24 cellular contexts compared by ENCODE assay signal in the genomic region with DNA sequence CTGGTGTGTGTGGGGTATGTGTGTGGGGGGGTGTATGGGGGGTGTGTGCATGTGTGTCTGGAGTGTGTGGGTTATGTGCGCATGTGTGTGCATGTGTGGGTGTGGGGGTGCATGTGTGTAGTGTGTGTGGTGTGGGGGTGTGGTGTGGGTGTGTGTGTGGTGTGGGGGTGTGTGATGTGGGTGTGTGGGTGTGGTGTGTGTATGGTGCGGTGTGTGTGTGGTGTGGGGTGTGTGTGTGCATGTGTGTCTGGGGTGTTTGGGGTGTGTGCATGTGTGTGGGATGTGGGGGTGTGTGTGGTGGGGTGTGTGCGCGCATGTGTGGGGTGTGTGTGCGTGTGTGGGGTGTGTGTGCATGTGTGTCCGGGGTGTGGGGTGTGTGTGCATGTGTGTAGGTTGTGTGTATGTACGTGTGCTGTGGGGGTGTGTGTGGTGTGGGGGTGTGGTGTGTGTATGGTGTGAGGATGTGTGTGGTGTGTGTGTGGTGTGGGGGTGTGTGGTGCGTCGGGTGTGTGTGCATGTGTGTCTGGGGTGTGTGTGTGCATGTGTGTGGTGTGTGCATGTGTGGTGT. TPM values are rescaled to one million over a fixed set of nuclear protein-coding genes. Genes with fewer than 3 reads are reported as not detected.
DNase-seq lines count a peak whose midpoint lies in the region; ATAC-seq and TF ChIP-seq lines count a peak whose summit lies in the region.
"Had no signal": no experiment of that assay in that cellular context is flagged by ENCODE, and none has a peak within 500 bp of the region (broad histone marks: within the 10 kb centered on the region; RNA-seq: fewer than 3 reads in every experiment).

No MANE protein-coding gene starts in this region.

- peak overlapping the region; percentile 47 for H3K4me3 Mint-ChIP-seq in activated CD8-positive, alpha-beta T cell treated with anti-CD3 and anti-CD28 coated beads, Interleukin-2, amount 10 ng/mL, durations not matched to agents 7 days and 5 days
- no peak overlapping the region for H3K4me3 Mint-ChIP-seq in activated CD8-positive, alpha-beta T cell treated with anti-CD3 and anti-CD28 coated beads for 36 hours
- peak overlapping the region in 4 of 5 donors; percentile 59 to 79 (median 68) for H3K4me3 Mint-ChIP-seq in immature natural killer cell

- no peaks in the 10 kb centered on the region for H3K36me3 ChIP-seq in HEK293 (ENCODE audit: control insufficient read depth in 2 of 2, insufficient read depth in 1 of 2, low read length in 2 of 2)
- no peaks in the 10 kb centered on the region for H3K36me3 ChIP-seq in MG63
- H3K36me3 ChIP-seq in heart left ventricle = no peaks in the 10 kb centered on the region
- H3K36me3 ChIP-seq: ascending aorta, BE2C had no signal

- WGBS in heart left ventricle, 4 donors = 92 to 98% (median 95%) methylated on average over 9 of the region's 9 CpGs

- H3K27ac ChIP-seq in HEK293 (ENCODE audit: extremely low read depth, low read depth, low read length) (no peak overlapping the region), heart left ventricle (no peak overlapping the region)
- H3K27ac ChIP-seq: ascending aorta, psoas muscle, SK-N-MC had no signal

- no peak overlapping the region for H3K27ac Mint-ChIP-seq in activated CD8-positive, alpha-beta T cell treated with anti-CD3 and anti-CD28 coated beads, Interleukin-2, amount 10 ng/mL, durations not matched to agents 7 days and 5 days
- H3K27ac Mint-ChIP-seq in activated CD8-positive, alpha-beta T cell treated with anti-CD3 and anti-CD28 coated beads for 36 hours = no peak overlapping the region
- H3K27ac Mint-ChIP-seq in immature natural killer cell = peak overlapping the region in 1 of 6 donors; percentile 86

- no peaks in the 10 kb centered on the region for H3K27me3 ChIP-seq in MG63
- peaks cover 0 to 29% (median 8%) of the 10 kb centered on the region in 9 donors for H3K27me3 ChIP-seq in heart left ventricle
- H3K27me3 ChIP-seq: ascending aorta, BE2C had no signal

- intact Hi-C loops in activated CD8-positive, alpha-beta T cell treated with anti-CD3 and anti-CD28 coated beads for 36 hours (cut with micrococcal nuclease) = no loop called here
- intact Hi-C loops in posterior vena cava (cut with DNase I) = no loop called here
- intact Hi-C loops in heart left ventricle (cut with DNase I) = no loop called here

- no peaks in the 10 kb centered on the region for H3K9me3 Mint-ChIP-seq in activated CD8-positive, alpha-beta T cell treated with anti-CD3 and anti-CD28 coated beads, Interleukin-2, amount 10 ng/mL, durations not matched to agents 7 days and 5 days (ENCODE audit: insufficient read depth)
- no peaks in the 10 kb centered on the region for H3K9me3 Mint-ChIP-seq in activated CD8-positive, alpha-beta T cell treated with anti-CD3 and anti-CD28 coated beads for 36 hours
- peaks cover 0 to 2% (median 0%) of the 10 kb centered on the region in 6 donors for H3K9me3 Mint-ChIP-seq in immature natural killer cell

- no peak for TF ChIP-seq CTCF in activated CD8-positive, alpha-beta T cell treated with anti-CD3 and anti-CD28 coated beads for 36 hours (IDR thresholded peaks at IDR 0.05)
- no peak for TF ChIP-seq CTCF in HEK293 (tag by site-specific recombination; IDR thresholded peaks at IDR 0.05)
- TF ChIP-seq CTCF in heart left ventricle (IDR thresholded peaks at IDR 0.05) = no peak

- CTCF ChIA-PET in activated CD8-positive, alpha-beta T cell treated with anti-CD3 and anti-CD28 coated beads, Interleukin-2, amount 10 ng/mL, durations not matched to agents 7 days and 5 days (lab: Charles Lee) = no interaction called here
- CTCF ChIA-PET in activated CD8-positive, alpha-beta T cell treated with anti-CD3 and anti-CD28 coated beads for 36 hours (lab: Charles Lee) = no interaction called here
- CTCF ChIA-PET in HEK293 (lab: Yijun Ruan, JAX) = no interaction called here

- H3K36me3 Mint-ChIP-seq in activated CD8-positive, alpha-beta T cell treated with anti-CD3 and anti-CD28 coated beads, Interleukin-2, amount 10 ng/mL, durations not matched to agents 7 days and 5 days (ENCODE audit: low read depth) = peaks cover 1% of the 10 kb centered on the region
- no peaks in the 10 kb centered on the region for H3K36me3 Mint-ChIP-seq in activated CD8-positive, alpha-beta T cell treated with anti-CD3 and anti-CD28 coated beads for 36 hours (ENCODE audit: low read depth)
- no peaks in the 10 kb centered on the region for H3K36me3 Mint-ChIP-seq in immature natural killer cell

- no peaks in the 10 kb centered on the region for H3K9me3 ChIP-seq in HEK293 (ENCODE audit: control insufficient read depth, insufficient read depth, low read depth, low read length)
- no peaks in the 10 kb centered on the region for H3K9me3 ChIP-seq in MG63
- H3K9me3 ChIP-seq in heart left ventricle = no peaks in the 10 kb centered on the region
- H3K9me3 ChIP-seq: ascending aorta, BE2C, psoas muscle had no signal

- POLR2A ChIA-PET in activated CD8-positive, alpha-beta T cell treated with anti-CD3 and anti-CD28 coated beads, Interleukin-2, amount 10 ng/mL, durations not matched to agents 7 days and 5 days (lab: Charles Lee) = no interaction called here
- POLR2A ChIA-PET in activated CD8-positive, alpha-beta T cell treated with anti-CD3 and anti-CD28 coated beads for 36 hours (lab: Charles Lee) = no interaction called here
- POLR2A ChIA-PET in HEK293 (lab: Yijun Ruan, JAX) = no interaction called here

- no peak for ATAC-seq in activated CD8-positive, alpha-beta T cell treated with anti-CD3 and anti-CD28 coated beads, Interleukin-2, amount 10 ng/mL, durations not matched to agents 7 days and 5 days
- no peak for ATAC-seq in activated CD8-positive, alpha-beta T cell treated with anti-CD3 and anti-CD28 coated beads for 36 hours
- ATAC-seq in heart left ventricle = no peak
- no peak for ATAC-seq in activated CD4-positive, CD25-positive, alpha-beta regulatory T cell treated with anti-CD3 and anti-CD28 coated beads, Interleukin-2, amount 50 U/mL, for 24 hours
- ATAC-seq: left cardiac atrium had no signal

- no peak overlapping the region for H3K4me3 ChIP-seq in HEK293 (ENCODE audit: low read depth, low read length)
- H3K4me3 ChIP-seq in MG63 = no peak overlapping the region
- H3K4me3 ChIP-seq in heart left ventricle = no peak overlapping the region
- H3K4me3 ChIP-seq: psoas muscle, SK-N-MC, smooth muscle cell had no signal

- H3K4me1 Mint-ChIP-seq in activated CD8-positive, alpha-beta T cell treated with anti-CD3 and anti-CD28 coated beads, Interleukin-2, amount 10 ng/mL, durations not matched to agents 7 days and 5 days (ENCODE audit: low read depth) = peaks cover 16% of the 10 kb centered on the region
- H3K4me1 Mint-ChIP-seq in activated CD8-positive, alpha-beta T cell treated with anti-CD3 and anti-CD28 coated beads for 36 hours (ENCODE audit: low read depth) = peaks cover 9% of the 10 kb centered on the region
- H3K4me1 Mint-ChIP-seq in immature natural killer cell = peaks cover 24 to 37% of the 10 kb centered on the region in 2 donors

- H3K4me1 ChIP-seq in HEK293 (ENCODE audit: control insufficient read depth, insufficient read depth, low read length) (no peaks in the 10 kb centered on the region), heart left ventricle (peaks cover 0 to 18% (median 12%) of the 10 kb centered on the region in 12 donors)
- H3K4me1 ChIP-seq: BE2C had no signal

- no peak for TF ChIP-seq POLR2A in heart left ventricle (IDR thresholded peaks at IDR 0.05)

- DNase-seq in activated CD8-positive, alpha-beta T cell treated with anti-CD3 and anti-CD28 coated beads, Interleukin-2, amount 10 ng/mL, durations not matched to agents 7 days and 5 days = no peak
- no peak for DNase-seq in activated CD8-positive, alpha-beta T cell treated with anti-CD3 and anti-CD28 coated beads for 36 hours
- DNase-seq in immature natural killer cell (no peak), posterior vena cava (ENCODE audit: low spot score) (peak; percentile 55), MG63 (no peak), heart left ventricle (no peak)
- DNase-seq: activated effector memory CD4-positive, alpha-beta T cell treated with Interleukin-2 at 50 U/mL for 16 hours; BE2C; cerebellar nuclear complex; left cardiac atrium; NCI-H1092 treated with DMSO at 0.1 percent for 48 hours; NCI-H2081; NCI-H446; NK-92 treated with Interleukin-12 subunit alpha and Interleukin-12 subunit beta, amount 100 ng/mL, for 24 hours; psoas muscle; stimulated activated CD4-positive, alpha-beta T cell treated with anti-CD3 and anti-CD28 coated beads, Interleukin-4, amount 100 ng/mL, for 1 hour had no signal

- peaks cover 30% of the 10 kb centered on the region for H3K27me3 Mint-ChIP-seq in activated CD8-positive, alpha-beta T cell treated with anti-CD3 and anti-CD28 coated beads, Interleukin-2, amount 10 ng/mL, durations not matched to agents 7 days and 5 days (ENCODE audit: low read depth)
- H3K27me3 Mint-ChIP-seq in activated CD8-positive, alpha-beta T cell treated with anti-CD3 and anti-CD28 coated beads for 36 hours = peaks cover 28% of the 10 kb centered on the region
- H3K27me3 Mint-ChIP-seq in immature natural killer cell (ENCODE audit: low read depth in 3 of 3) = peaks cover 4 to 18% (median 5%) of the 10 kb centered on the region in 3 donors

TF ChIP-seq in HEK293, 187 proteins besides CTCF, POLR2A, EP300 and RAD21 (continues in another document):
- TF ChIP-seq ZNF2 (tag by site-specific recombination; IDR thresholded peaks at IDR 0.05) = no peak

RNA-seq across cellular contexts. Expression of gene OCA2, which starts 6.2 kb away (rescaled TPM):
- not detected for total RNA-seq in activated CD8-positive, alpha-beta T cell treated with anti-CD3 and anti-CD28 coated beads, Interleukin-2, amount 10 ng/mL, durations not matched to agents 7 days and 5 days
- total RNA-seq in activated CD8-positive, alpha-beta T cell treated with anti-CD3 and anti-CD28 coated beads for 36 hours = not detected
- under 1 TPM in 1 of 3 donors, not detected in 2; 0.50 TPM for polyA plus RNA-seq in immature natural killer cell
- total RNA-seq in posterior vena cava = 1 to 10 TPM in 1 of 2 donors, under 1 TPM in 1; 0.38 to 1.4 TPM
- total RNA-seq in MG63 (2014; rRNA removed; shearing (Covaris generic); ENCODE audit: low replicate concordance) = not detected in 2 replicates
- under 1 TPM in 2 of 9 donors, not detected in 7; 0.07 to 0.10 TPM for total RNA-seq in heart left ventricle
- under 1 TPM in 1 of 2 donors, not detected in 1; 0.04 TPM for polyA plus RNA-seq in heart left ventricle
- total RNA-seq: A172, HT1080, RPMI7951, smooth muscle cell had no signal
